Comparison of ENCODE assay signal across 31 cellular contexts in genomic region chr6:116196841-116197240, GRCh38.
"Had no signal": no experiment of that assay in that cellular context is flagged by ENCODE, and none has a peak within 500 bp of the region (broad histone marks: within the 10 kb centered on the region; RNA-seq: fewer than 3 reads in every experiment).

No MANE protein-coding gene starts in this region.

- H3K27ac ChIP-seq: adrenal gland, body of pancreas, epithelial cell of prostate, esophagus squamous epithelium, gastroesophageal sphincter had no signal

- H3K27me3 ChIP-seq: adrenal gland, body of pancreas, esophagus squamous epithelium, gastroesophageal sphincter had no signal

- H3K4me3 ChIP-seq: adrenal gland, body of pancreas, esophagus squamous epithelium, gastroesophageal sphincter had no signal

- DNase-seq: activated CD4-positive, alpha-beta memory T cell treated with anti-CD3 and anti-CD28 coated beads for 36 hours; activated CD4-positive, alpha-beta T cell treated with anti-CD3 and anti-CD28 coated beads for 36 hours; activated CD4-positive, alpha-beta T cell treated with anti-CD3 and anti-CD28 coated beads, Interleukin-2, amount 10 ng/mL, durations not matched to agents 24 days and 14 days; activated CD4-positive, CD25-positive, alpha-beta regulatory T cell; activated CD4-positive, CD25-positive, alpha-beta regulatory T cell treated with anti-CD3 and anti-CD28 coated beads, Interleukin-2, amount 50 U/mL, for 72 hours; activated CD8-positive, alpha-beta memory T cell treated with anti-CD3 and anti-CD28 coated beads, Interleukin-2, amount 10 ng/mL, durations not matched to agents 7 days and 5 days; activated CD8-positive, alpha-beta memory T cell treated with anti-CD3 and anti-CD28 coated beads, Interleukin-2, amount 50 U/mL, for 4 hours; activated CD8-positive, alpha-beta T cell treated with anti-CD3 and anti-CD28 coated beads, Interleukin-2, amount 10 ng/mL, durations not matched to agents 7 days and 5 days; activated effector memory CD4-positive, alpha-beta T cell treated with anti-CD3 and anti-CD28 coated beads, Interleukin-2, amount 50 U/mL, for 16 hours; activated naive CD4-positive, alpha-beta T cell treated with anti-CD3 and anti-CD28 coated beads for 36 hours; activated naive CD8-positive, alpha-beta T cell treated with anti-CD3 and anti-CD28 coated beads for 36 hours; activated naive CD8-positive, alpha-beta T cell treated with anti-CD3 and anti-CD28 coated beads, Interleukin-2, amount 50 U/mL, for 24 hours; activated T-cell treated with anti-CD3 and anti-CD28 coated beads, Interleukin-2, amount 50 U/mL, for 1 hour; activated T-cell treated with anti-CD3 and anti-CD28 coated beads, Interleukin-2, amount 50 U/mL, for 48 hours; adrenal gland; amygdala; aorta; body of pancreas; caudate nucleus; cortex of kidney; dermis blood vessel endothelial cell; effector CD4-positive, alpha-beta T cell; effector memory CD8-positive, alpha-beta T cell; esophagus squamous epithelium; foreskin melanocyte; T-helper 2 cell had no signal

- H3K9me3 ChIP-seq: adrenal gland, body of pancreas, esophagus squamous epithelium, gastroesophageal sphincter had no signal

- ATAC-seq: activated CD4-positive, alpha-beta T cell treated with anti-CD3 and anti-CD28 coated beads for 36 hours; activated CD8-positive, alpha-beta memory T cell treated with anti-CD3 and anti-CD28 coated beads, Interleukin-2, amount 10 ng/mL, durations not matched to agents 7 days and 5 days; activated CD8-positive, alpha-beta T cell treated with anti-CD3 and anti-CD28 coated beads, Interleukin-2, amount 10 ng/mL, durations not matched to agents 7 days and 5 days; activated naive CD8-positive, alpha-beta T cell treated with anti-CD3 and anti-CD28 coated beads, Interleukin-2, amount 50 U/mL, for 24 hours; body of pancreas; effector memory CD8-positive, alpha-beta T cell; gastroesophageal sphincter had no signal

- H3K27me3 Mint-ChIP-seq: activated CD4-positive, alpha-beta memory T cell treated with anti-CD3 and anti-CD28 coated beads for 36 hours; activated CD4-positive, alpha-beta T cell treated with anti-CD3 and anti-CD28 coated beads for 36 hours; activated CD4-positive, alpha-beta T cell treated with anti-CD3 and anti-CD28 coated beads, Interleukin-2, amount 10 ng/mL, durations not matched to agents 24 days and 14 days; activated CD8-positive, alpha-beta memory T cell treated with anti-CD3 and anti-CD28 coated beads, Interleukin-2, amount 10 ng/mL, durations not matched to agents 7 days and 5 days; activated naive CD4-positive, alpha-beta T cell treated with anti-CD3 and anti-CD28 coated beads, Interleukin-2, amount 50 U/mL, for 24 hours; activated naive CD8-positive, alpha-beta T cell treated with anti-CD3 and anti-CD28 coated beads for 36 hours; activated naive CD8-positive, alpha-beta T cell treated with anti-CD3 and anti-CD28 coated beads, Interleukin-2, amount 50 U/mL, for 24 hours; effector memory CD8-positive, alpha-beta T cell had no signal

- H3K9me3 Mint-ChIP-seq: activated CD4-positive, alpha-beta memory T cell treated with anti-CD3 and anti-CD28 coated beads for 36 hours; activated CD4-positive, alpha-beta T cell treated with anti-CD3 and anti-CD28 coated beads, Interleukin-2, amount 10 ng/mL, durations not matched to agents 24 days and 14 days; activated naive CD4-positive, alpha-beta T cell treated with anti-CD3 and anti-CD28 coated beads for 36 hours; activated naive CD4-positive, alpha-beta T cell treated with anti-CD3 and anti-CD28 coated beads, Interleukin-2, amount 50 U/mL, for 24 hours; activated naive CD8-positive, alpha-beta T cell treated with anti-CD3 and anti-CD28 coated beads for 36 hours; activated naive CD8-positive, alpha-beta T cell treated with anti-CD3 and anti-CD28 coated beads, Interleukin-2, amount 50 U/mL, for 24 hours; activated T-helper 1 cell treated with anti-CD3 and anti-CD28 coated beads, Interleukin-12 subunit alpha, Interleukin-12 subunit beta, Interleukin-2, Interleukin-4 antibody, amounts not matched to agents 30 ng/mL and 10 ng/mL and 1 ng/mL, durations not matched to agents 14 hours and 24 hours and 36 hours; activated T-helper 2 cell treated with anti-CD3 and anti-CD28 coated beads, Interferon-gamma antibody, Interleukin-2, Interleukin-4, amounts not matched to agents 10 μg/mL and 5 μg/mL and 100 μg/mL, durations not matched to agents 14 hours and 24 hours and 36 hours; effector memory CD8-positive, alpha-beta T cell had no signal

- H3K4me3 Mint-ChIP-seq: activated CD4-positive, alpha-beta memory T cell treated with anti-CD3 and anti-CD28 coated beads for 36 hours; activated CD4-positive, alpha-beta T cell treated with anti-CD3 and anti-CD28 coated beads for 36 hours; activated CD4-positive, alpha-beta T cell treated with anti-CD3 and anti-CD28 coated beads, Interleukin-2, amount 10 ng/mL, durations not matched to agents 24 days and 14 days; activated CD8-positive, alpha-beta memory T cell treated with anti-CD3 and anti-CD28 coated beads, Interleukin-2, amount 10 ng/mL, durations not matched to agents 7 days and 5 days; activated CD8-positive, alpha-beta T cell treated with anti-CD3 and anti-CD28 coated beads, Interleukin-2, amount 10 ng/mL, durations not matched to agents 7 days and 5 days; activated naive CD4-positive, alpha-beta T cell treated with anti-CD3 and anti-CD28 coated beads for 36 hours; activated naive CD4-positive, alpha-beta T cell treated with anti-CD3 and anti-CD28 coated beads, Interleukin-2, amount 50 U/mL, for 24 hours; activated naive CD8-positive, alpha-beta T cell treated with anti-CD3 and anti-CD28 coated beads for 36 hours; activated naive CD8-positive, alpha-beta T cell treated with anti-CD3 and anti-CD28 coated beads, Interleukin-2, amount 50 U/mL, for 24 hours; activated T-helper 1 cell treated with anti-CD3 and anti-CD28 coated beads, Interleukin-12 subunit alpha, Interleukin-12 subunit beta, Interleukin-2, Interleukin-4 antibody, amounts not matched to agents 30 ng/mL and 10 ng/mL and 1 ng/mL, durations not matched to agents 14 hours and 24 hours and 36 hours; effector memory CD8-positive, alpha-beta T cell had no signal

- H3K27ac Mint-ChIP-seq: activated CD4-positive, alpha-beta memory T cell treated with anti-CD3 and anti-CD28 coated beads for 36 hours; activated CD4-positive, alpha-beta T cell treated with anti-CD3 and anti-CD28 coated beads for 36 hours; activated CD4-positive, alpha-beta T cell treated with anti-CD3 and anti-CD28 coated beads, Interleukin-2, amount 10 ng/mL, durations not matched to agents 24 days and 14 days; activated CD8-positive, alpha-beta memory T cell treated with anti-CD3 and anti-CD28 coated beads, Interleukin-2, amount 10 ng/mL, durations not matched to agents 7 days and 5 days; activated CD8-positive, alpha-beta T cell treated with anti-CD3 and anti-CD28 coated beads, Interleukin-2, amount 10 ng/mL, durations not matched to agents 7 days and 5 days; activated naive CD4-positive, alpha-beta T cell treated with anti-CD3 and anti-CD28 coated beads for 36 hours; activated naive CD4-positive, alpha-beta T cell treated with anti-CD3 and anti-CD28 coated beads, Interleukin-2, amount 50 U/mL, for 24 hours; activated naive CD8-positive, alpha-beta T cell treated with anti-CD3 and anti-CD28 coated beads for 36 hours; activated naive CD8-positive, alpha-beta T cell treated with anti-CD3 and anti-CD28 coated beads, Interleukin-2, amount 50 U/mL, for 24 hours; activated T-helper 1 cell treated with anti-CD3 and anti-CD28 coated beads, Interleukin-12 subunit alpha, Interleukin-12 subunit beta, Interleukin-2, Interleukin-4 antibody, amounts not matched to agents 30 ng/mL and 10 ng/mL and 1 ng/mL, durations not matched to agents 14 hours and 24 hours and 36 hours; activated T-helper 2 cell treated with anti-CD3 and anti-CD28 coated beads, Interferon-gamma antibody, Interleukin-2, Interleukin-4, amounts not matched to agents 10 μg/mL and 5 μg/mL and 100 μg/mL, durations not matched to agents 14 hours and 24 hours and 36 hours had no signal

- H3K4me1 Mint-ChIP-seq: activated CD4-positive, alpha-beta T cell treated with anti-CD3 and anti-CD28 coated beads for 36 hours; activated CD4-positive, alpha-beta T cell treated with anti-CD3 and anti-CD28 coated beads, Interleukin-2, amount 10 ng/mL, durations not matched to agents 24 days and 14 days; activated naive CD4-positive, alpha-beta T cell treated with anti-CD3 and anti-CD28 coated beads, Interleukin-2, amount 50 U/mL, for 24 hours had no signal

- H3K36me3 Mint-ChIP-seq: activated CD8-positive, alpha-beta memory T cell treated with anti-CD3 and anti-CD28 coated beads, Interleukin-2, amount 10 ng/mL, durations not matched to agents 7 days and 5 days had no signal

- H3K36me3 ChIP-seq: adrenal gland, esophagus squamous epithelium, gastroesophageal sphincter had no signal
